In the genomic region with DNA sequence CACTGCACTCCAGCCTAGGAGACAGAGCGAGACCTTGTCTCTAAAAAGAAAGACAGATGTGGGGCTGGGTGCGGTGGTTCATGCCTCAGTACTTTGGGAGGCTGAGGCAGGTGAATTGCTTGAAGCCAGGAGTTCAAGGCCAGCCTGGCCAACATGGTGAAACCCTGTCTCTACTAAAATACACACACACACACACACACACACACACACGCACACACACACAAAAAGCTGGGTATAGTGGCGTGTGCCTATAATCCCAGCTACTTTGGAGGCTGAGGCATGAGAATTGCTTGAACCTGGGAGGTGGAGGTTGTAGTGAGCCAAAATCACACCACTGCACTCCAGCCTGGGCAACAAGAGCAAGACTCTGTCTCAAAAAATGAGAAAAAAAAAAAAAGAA, we compare ENCODE assay signal across 13 cellular contexts. TPM values are rescaled to one million over a fixed set of nuclear protein-coding genes. Genes with fewer than 3 reads are reported as not detected.
"Had no signal": no experiment of that assay in that cellular context is flagged by ENCODE, and none has a peak within 500 bp of the region (broad histone marks: within the 10 kb centered on the region; RNA-seq: fewer than 3 reads in every experiment).

No MANE protein-coding gene starts in this region.

RNA-seq across cellular contexts. Expression of gene SLC5A2, which starts 1.1 kb away (rescaled TPM):
- total RNA-seq: heart left ventricle; left cardiac atrium; left ventricle myocardium superior; lung microvascular endothelial cell; mesenteric fat pad; myocyte; natural killer cell treated with Interleukin-12 subunit alpha and Interleukin-12 subunit beta and Interleukin-15 and Interleukin-18, amount 100 ng/mL, for 72 hours; neural crest cell; osteocyte; right cardiac atrium; sciatic nerve; subcutaneous adipose tissue; ureter had no signal
